ENCODE assay signal across 8 cellular contexts in genomic region chr6:111566873-111567517, GRCh38. TPM values are rescaled to one million over a fixed set of nuclear protein-coding genes. Genes with fewer than 3 reads are reported as not detected.
A peak's percentile ranks its signal among the peaks of the same experiment; 100 is the strongest.
DNase-seq lines count a peak whose midpoint lies in the region; ATAC-seq and TF ChIP-seq lines count a peak whose summit lies in the region.

No MANE protein-coding gene starts in this region.

- H3K27ac Mint-ChIP-seq in HFFc6 = peak overlapping the region; percentile 88
- peak overlapping the region in 1 of 2 donors; percentile 64 for H3K27ac Mint-ChIP-seq in effector memory CD8-positive, alpha-beta T cell

- peak; percentile 24 for ATAC-seq in effector memory CD8-positive, alpha-beta T cell (replicated peaks)
- ATAC-seq in psoas muscle (no peak), HG03442 (IDR thresholded peaks at IDR 0.05; ENCODE audit: unreplicated experiment) (no peak)

- H3K27ac ChIP-seq in psoas muscle (no peak overlapping the region), brain microvascular endothelial cell (no peak overlapping the region)

- H3K27me3 Mint-ChIP-seq in HFFc6 (ENCODE audit: insufficient read depth) = peaks cover 4% of the 10 kb centered on the region
- H3K27me3 Mint-ChIP-seq in effector memory CD8-positive, alpha-beta T cell = no peaks in the 10 kb centered on the region

- WGBS in psoas muscle, 3 donors = 20 to 36% (median 21%) methylated on average over 19 of the region's 19 CpGs

- DNase-seq in HFFc6 = no peak
- DNase-seq in NCI-H82 (lab: John Stamatoyannopoulos, UW) = peak; percentile 77
- no peak for DNase-seq in effector memory CD8-positive, alpha-beta T cell
- DNase-seq in psoas muscle = no peak
- no peak for DNase-seq in GM10266 (ENCODE audit: extremely low spot score)
- no peak for DNase-seq in DMS114 treated with DMSO at 0.1 percent for 48 hours (lab: John Stamatoyannopoulos, UW; ENCODE audit: unreplicated experiment)
- DNase-seq in brain microvascular endothelial cell = no peak

- H3K4me1 ChIP-seq in psoas muscle = peaks cover 48% of the 10 kb centered on the region

- H3K27me3 ChIP-seq in psoas muscle (ENCODE audit: insufficient read depth in 3 of 3, low read length in 2 of 3) = no peaks in the 10 kb centered on the region
- no peaks in the 10 kb centered on the region for H3K27me3 ChIP-seq in brain microvascular endothelial cell (replicated peaks)

- intact Hi-C loops in psoas muscle (cut with DNase I) = loop anchor here in 1 of 2 donors (5.0 kb wide), 1 partner anchor 35 kb away; no protein-coding TSS in a partner anchor

- TF ChIP-seq CTCF in HFFc6 (IDR thresholded peaks at IDR 0.05) = no peak
- TF ChIP-seq CTCF in psoas muscle (IDR thresholded peaks at IDR 0.05) = no peak
- TF ChIP-seq CTCF in GM10266 (IDR thresholded peaks at IDR 0.05; ENCODE audit: control insufficient read depth, insufficient read depth, low read depth, missing control alignments) = no peak
- no peak for TF ChIP-seq CTCF in brain microvascular endothelial cell (IDR thresholded peaks at IDR 0.05; ENCODE audit: low read depth, low read length, missing control alignments)

- H3K9me3 Mint-ChIP-seq in HFFc6 = no peaks in the 10 kb centered on the region
- H3K9me3 Mint-ChIP-seq in effector memory CD8-positive, alpha-beta T cell = no peaks in the 10 kb centered on the region

- H3K4me1 Mint-ChIP-seq in HFFc6 (ENCODE audit: low read depth) = peaks cover 75% of the 10 kb centered on the region
- peaks cover 8 to 16% of the 10 kb centered on the region in 2 donors for H3K4me1 Mint-ChIP-seq in effector memory CD8-positive, alpha-beta T cell (ENCODE audit: low read depth in 2 of 2)

- H3K4me3 Mint-ChIP-seq in HFFc6 = peak overlapping the region; percentile 39; the same call in 1 of the 2 replicates
- H3K4me3 Mint-ChIP-seq in effector memory CD8-positive, alpha-beta T cell = peak overlapping the region in 1 of 2 donors; percentile 66

- peaks cover 2 to 55% of the 10 kb centered on the region in 2 donors for H3K36me3 ChIP-seq in psoas muscle (ENCODE audit: insufficient read depth in 1 of 2, low read depth in 1 of 2)
- peaks cover 7% of the 10 kb centered on the region for H3K36me3 ChIP-seq in brain microvascular endothelial cell (replicated peaks)

- in situ Hi-C loops in brain microvascular endothelial cell (cut with HindIII; ENCODE audit: low pct_ligation_motif_present, low sequenced_read_pairs) = no loop called here

- H3K4me3 ChIP-seq in psoas muscle (peak overlapping the region; percentile 27), brain microvascular endothelial cell (ENCODE audit: low read depth, low read length) (no peak overlapping the region)

- peaks cover 69% of the 10 kb centered on the region for H3K36me3 Mint-ChIP-seq in HFFc6 (ENCODE audit: low read depth)
- peaks cover 25% of the 10 kb centered on the region for H3K36me3 Mint-ChIP-seq in effector memory CD8-positive, alpha-beta T cell (ENCODE audit: insufficient read depth)

- no peaks in the 10 kb centered on the region for H3K9me3 ChIP-seq in psoas muscle

RNA-seq across cellular contexts. Expression of gene TRAF3IP2, which starts 38.7 kb away (rescaled TPM):
- total RNA-seq in HFFc6 (2021; fragmentation: NEBNext Ultra II Directional; extraction: Animal tissue kit (Norgen Biotek cat#: 25700)) = 10 to 100 TPM; 28.9 to 47.0 (median 40.2) TPM
- 10 to 100 TPM; 17.1 to 49.3 (median 19.5) TPM for total RNA-seq in psoas muscle
- 10 to 100 TPM in 2 of 3 donors, 1 to 10 TPM in 1; 7.9 to 46.5 (median 11.6) TPM for polyA plus RNA-seq in psoas muscle
